In the genomic region with DNA sequence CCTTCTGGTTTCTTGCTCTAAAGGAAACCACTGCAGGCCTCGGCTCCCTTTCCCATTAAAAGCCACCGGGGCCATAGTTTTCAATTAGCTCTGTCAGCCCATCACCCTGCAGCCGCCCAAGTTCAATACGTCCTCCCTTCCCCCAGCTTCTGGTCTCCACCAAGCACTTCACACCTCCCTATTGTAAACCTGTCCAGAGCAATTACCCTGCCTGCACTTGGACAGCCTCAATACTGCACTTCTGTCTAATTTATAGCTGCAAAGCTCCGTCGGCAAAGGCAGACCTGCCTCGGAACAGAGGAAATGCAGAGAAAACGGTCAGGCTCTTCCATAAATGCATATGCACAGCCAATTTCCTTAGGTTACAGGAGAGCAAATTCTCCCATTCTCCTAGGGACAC, we compare ENCODE assay signal across 14 cellular contexts. TPM values are rescaled to one million over a fixed set of nuclear protein-coding genes. Genes with fewer than 3 reads are reported as not detected.
A peak's percentile ranks its signal among the peaks of the same experiment; 100 is the strongest.
DNase-seq lines count a peak whose midpoint lies in the region; ATAC-seq and TF ChIP-seq lines count a peak whose summit lies in the region.
"Had no signal": no experiment of that assay in that cellular context is flagged by ENCODE, and none has a peak within 500 bp of the region (broad histone marks: within the 10 kb centered on the region; RNA-seq: fewer than 3 reads in every experiment).

No MANE protein-coding gene starts in this region.

- DNase-seq in DMS153 (lab: John Stamatoyannopoulos, UW) (peak; percentile 38), NCI-H1105 (lab: John Stamatoyannopoulos, UW) (peak; percentile 56), chondrocyte (ENCODE audit: low spot score) (no peak), neuronal stem cell (ENCODE audit: low spot score) (no peak), D341Med (ENCODE audit: low spot score) (no peak), WERI-Rb-1 (no peak)
- DNase-seq: activated effector memory CD4-positive, alpha-beta T cell treated with anti-CD3 and anti-CD28 coated beads, Interleukin-2, amount 50 U/mL, for 16 hours; heart right ventricle; NCI-H1694 treated with DMSO at 0.1 percent for 48 hours; stimulated activated CD4-positive, alpha-beta T cell treated with anti-CD3 and anti-CD28 coated beads, Interleukin-2, amount 100 ng/mL, for 24 hours; stimulated activated naive CD4-positive, alpha-beta T cell had no signal

- no peak overlapping the region for H2BK5ac ChIP-seq in neuronal stem cell (ENCODE audit: low read length)

- no peak overlapping the region for H3K4me3 Mint-ChIP-seq in chondrocyte (ENCODE audit: unreplicated experiment)

- H2BK120ac ChIP-seq in neuronal stem cell (ENCODE audit: low read depth, low read length), result no peak overlapping the region

- no peak overlapping the region for H2AFZ ChIP-seq in neuronal stem cell (ENCODE audit: low read length)

- no peak overlapping the region for H3K23ac ChIP-seq in neuronal stem cell (ENCODE audit: low read depth, low read length, poor library complexity)

- peaks cover 15 to 53% of the 10 kb centered on the region in 2 donors for H3K4me1 ChIP-seq in neuronal stem cell (ENCODE audit: control insufficient read depth in 2 of 2, insufficient read depth in 1 of 2, low read depth in 1 of 2, low read length in 2 of 2)

- no peak overlapping the region for H3K14ac ChIP-seq in neuronal stem cell (ENCODE audit: low read length)

- no peak overlapping the region for H3K9ac ChIP-seq in neuronal stem cell (ENCODE audit: low read depth, low read length, poor library complexity)

- H4K8ac ChIP-seq in neuronal stem cell (ENCODE audit: low read depth, low read length), result no peak overlapping the region

- no CpG with 5 or more reads among the region's 8 CpGs for WGBS in neuronal stem cell (ENCODE audit: extremely low coverage in 2 of 2, insufficient read length in 2 of 2, insufficient replicate concordance in 1 of 2), 2 donors

- H3K27ac Mint-ChIP-seq in chondrocyte (ENCODE audit: unreplicated experiment), result peak overlapping the region; percentile 11

- peaks cover 0 to 27% of the 10 kb centered on the region in 2 donors for H3K36me3 ChIP-seq in neuronal stem cell (replicated peaks in 1 of 2; ENCODE audit: control insufficient read depth in 2 of 2, insufficient read depth in 2 of 2, low read length in 2 of 2)
- no peaks in the 10 kb centered on the region for H3K36me3 ChIP-seq in WERI-Rb-1
- H3K36me3 ChIP-seq: heart right ventricle had no signal

- peaks cover 4% of the 10 kb centered on the region for H3K79me1 ChIP-seq in neuronal stem cell (ENCODE audit: low read depth, low read length)

- H3K4me2 ChIP-seq in neuronal stem cell (ENCODE audit: insufficient read depth, low read length, poor library complexity, severe bottlenecking), result no peak overlapping the region

- peak overlapping the region; percentile 7 for H3K18ac ChIP-seq in neuronal stem cell (ENCODE audit: low read length)

- no peaks in the 10 kb centered on the region for H3K27me3 ChIP-seq in neuronal stem cell (ENCODE audit: control insufficient read depth in 3 of 3, insufficient read depth in 3 of 3, low read depth in 1 of 3, low read length in 3 of 3)
- no peaks in the 10 kb centered on the region for H3K27me3 ChIP-seq in WERI-Rb-1 (ENCODE audit: insufficient read depth, low read depth, severe bottlenecking)
- H3K27me3 ChIP-seq: heart right ventricle had no signal

- no peak overlapping the region for H2BK12ac ChIP-seq in neuronal stem cell (ENCODE audit: low read length)

- peaks cover 54% of the 10 kb centered on the region for H3K4me1 Mint-ChIP-seq in chondrocyte (ENCODE audit: low read depth)

- TF ChIP-seq CTCF in chondrocyte (IDR thresholded peaks at IDR 0.05) (no peak), WERI-Rb-1 (IDR thresholded peaks at IDR 0.05; ENCODE audit: low read depth, low read length) (no peak)

- H2BK15ac ChIP-seq in neuronal stem cell (ENCODE audit: low read length), result no peak overlapping the region

- peaks cover 0 to 4% of the 10 kb centered on the region in 2 donors for H3K9me3 ChIP-seq in neuronal stem cell (replicated peaks in 1 of 2; ENCODE audit: control insufficient read depth in 2 of 2, insufficient read depth in 1 of 2, low read depth in 1 of 2, low read length in 2 of 2)
- no peaks in the 10 kb centered on the region for H3K9me3 ChIP-seq in WERI-Rb-1 (ENCODE audit: severe bottlenecking)

- H3K9me3 Mint-ChIP-seq in chondrocyte (ENCODE audit: low read depth), result no peaks in the 10 kb centered on the region

- ATAC-seq in HG02885 (IDR thresholded peaks at IDR 0.05; ENCODE audit: poor library complexity, unreplicated experiment), result no peak
- ATAC-seq: HCT116, heart right ventricle had no signal

- no peaks in the 10 kb centered on the region for H3K27me3 Mint-ChIP-seq in chondrocyte (ENCODE audit: low read depth)

- H3K27ac ChIP-seq in neuronal stem cell (replicated peaks; ENCODE audit: low read length) (no peak overlapping the region), WERI-Rb-1 (no peak overlapping the region)
- H3K27ac ChIP-seq: C4-2B had no signal

- H3K4me3 ChIP-seq in neuronal stem cell (ENCODE audit: low read length in 2 of 2), result no peak overlapping the region
- H3K4me3 ChIP-seq in WERI-Rb-1 (ENCODE audit: low read depth, low read length), result no peak overlapping the region
- H3K4me3 ChIP-seq: heart right ventricle had no signal

- H3K36me3 Mint-ChIP-seq in chondrocyte (ENCODE audit: low read depth), result no peaks in the 10 kb centered on the region

- H2AK5ac ChIP-seq in neuronal stem cell (ENCODE audit: low read depth, low read length), result no peak overlapping the region

- no peak overlapping the region for H3K4ac ChIP-seq in neuronal stem cell (ENCODE audit: low read length)

- H4K91ac ChIP-seq in neuronal stem cell (ENCODE audit: low read depth, low read length, poor library complexity), result no peak overlapping the region

RNA-seq across cellular contexts. Expression of a gene that starts 21.9 kb away (rescaled TPM):
- 66.8 to 111 TPM (median 108 TPM) in 3 replicates for total RNA-seq in chondrocyte
- polyA plus RNA-seq in neuronal stem cell (2013, experiment 1 of 2), result 183 TPM
- 174 TPM for polyA plus RNA-seq in neuronal stem cell (2013, experiment 2 of 2)

Comparison
In these comparisons a context has a peak if more than half of its experiments do, and no peak if none do; other contexts are left out.
1. DNase-seq: peak in DMS153 (single experiment) and NCI-H1105 (single experiment); none in chondrocyte (single experiment), neuronal stem cell (single experiment), D341Med (single experiment) and WERI-Rb-1 (single experiment).